19 cellular contexts compared by ENCODE assay signal in genomic region chr12:120841525-120841924, GRCh38.
DNase-seq lines count a peak whose midpoint lies in the region; ATAC-seq, FAIRE-seq and TF ChIP-seq lines count a peak whose summit lies in the region.
"Had no signal": no experiment of that assay in that cellular context is flagged by ENCODE, and none has a peak within 500 bp of the region (broad histone marks: within the 10 kb centered on the region; RNA-seq: fewer than 3 reads in every experiment).

No MANE protein-coding gene starts in this region.

- TF ChIP-seq CTCF in vagina (IDR thresholded peaks at IDR 0.05) = no peak

- peaks cover 49% of the 10 kb centered on the region for H3K4me1 ChIP-seq in vagina

- no peaks in the 10 kb centered on the region for H3K27me3 ChIP-seq in vagina

- DNase-seq in GM12891 (ENCODE audit: insufficient read length, low spot score) = no peak
- DNase-seq in SK-N-MC (ENCODE audit: low read depth, low spot score) = no peak
- DNase-seq in foreskin melanocyte = peak; percentile 93
- DNase-seq in sciatic nerve (ENCODE audit: low spot score) = no peak
- no peak for DNase-seq in NCI-H2029 (lab: John Stamatoyannopoulos, UW)
- no peak for DNase-seq in kidney tubule cell (ENCODE audit: low spot score)
- DNase-seq in vagina (ENCODE audit: extremely low spot score in 2 of 2) = no peak
- no peak for DNase-seq in left colon
- DNase-seq: CD4-positive, alpha-beta T cell; DMS153; GDM1; KBM-7; MV-4-11; NCI-H1694 treated with DMSO at 0.1 percent for 48 hours; NCI-H2227 treated with DMSO at 0.1 percent for 48 hours; NCI-H524 treated with DMSO at 0.1 percent for 48 hours; PC-9 had no signal

- H3K36me3 ChIP-seq in SK-N-MC (ENCODE audit: insufficient read depth, low read length) (no peaks in the 10 kb centered on the region), vagina (no peaks in the 10 kb centered on the region)

- TF ChIP-seq POLR2A in GM12891 (IDR thresholded peaks at IDR 0.05; ENCODE audit: low read depth, low read length) = no peak
- no peak for TF ChIP-seq POLR2A in vagina (IDR thresholded peaks at IDR 0.05)

- H3K27ac ChIP-seq in SK-N-MC (0 out of 2 replicates have a peak overlapping the region, but pooled peaks have one; percentile 8), vagina (no peak overlapping the region)
- H3K27ac ChIP-seq: PC-9 had no signal

- H3K4me3 ChIP-seq in SK-N-MC = no peak overlapping the region
- no peak overlapping the region for H3K4me3 ChIP-seq in vagina
- H3K4me3 ChIP-seq: PC-9 had no signal

- FAIRE-seq in GM12891 (lab: Jason Lieb, UNC) = peak; percentile 55
- FAIRE-seq: H1, HepG2 had no signal

- ATAC-seq in sciatic nerve = peak; percentile 38
- no peak for ATAC-seq in left colon
- ATAC-seq: HepG2 had no signal

- H3K9me3 ChIP-seq in SK-N-MC (ENCODE audit: low read depth, low read length) (no peaks in the 10 kb centered on the region), vagina (no peaks in the 10 kb centered on the region)

- no peak overlapping the region for H3K9ac ChIP-seq in SK-N-MC (ENCODE audit: insufficient read length)

- intact Hi-C loops in sciatic nerve (cut with DNase I) (no loop called here), vagina (cut with DNase I) (no loop called here), left colon (cut with DNase I, micrococcal nuclease) (no loop called here)

TF ChIP-seq in GM12891, 5 proteins besides CTCF, POLR2A, EP300 and RAD21:
- TF ChIP-seq PAX5 (IDR thresholded peaks at IDR 0.05; ENCODE audit: insufficient read depth, low read length, severe bottlenecking) = no peak
- no peak for TF ChIP-seq POLR2AphosphoS5 (IDR thresholded peaks at IDR 0.05; ENCODE audit: low read depth, low read length)
- no peak for TF ChIP-seq SPI1 (IDR thresholded peaks at IDR 0.05; ENCODE audit: low read depth, low read length)
- TF ChIP-seq TAF1 (IDR thresholded peaks at IDR 0.05; ENCODE audit: low read depth, low read length) = no peak
- TF ChIP-seq POU2F2 (IDR thresholded peaks at IDR 0.05; ENCODE audit: low read depth, low read length) = no peak
